22 cellular contexts compared by ENCODE assay signal in the genomic region with DNA sequence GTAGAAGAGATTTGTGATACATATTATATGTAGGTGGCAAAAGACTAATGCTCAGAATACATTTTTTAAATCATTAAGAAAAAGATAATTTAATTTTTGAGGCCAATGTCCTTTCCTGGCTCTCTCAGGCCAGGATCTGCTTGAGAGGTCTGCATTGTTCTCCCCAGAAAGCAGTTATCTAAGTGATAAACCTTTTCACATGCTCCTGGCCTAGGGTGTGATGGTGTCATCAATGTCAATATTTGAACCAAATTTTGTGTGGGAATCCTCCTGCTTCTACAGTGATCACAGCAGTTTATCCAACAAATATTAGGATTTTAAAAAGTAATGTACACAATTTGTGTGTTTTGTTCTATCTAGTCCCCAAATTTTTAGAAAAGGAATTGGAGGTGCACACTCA.
DNase-seq lines count a peak whose midpoint lies in the region; ATAC-seq and TF ChIP-seq lines count a peak whose summit lies in the region.
"Had no signal": no experiment of that assay in that cellular context is flagged by ENCODE, and none has a peak within 500 bp of the region (broad histone marks: within the 10 kb centered on the region; RNA-seq: fewer than 3 reads in every experiment).

No MANE protein-coding gene starts in this region.

- H4K8ac ChIP-seq in mesendoderm (ENCODE audit: low read depth, low read length) = no peak overlapping the region

- TF ChIP-seq CTCF in lower lobe of right lung (IDR thresholded peaks at IDR 0.05) = no peak

- H2BK15ac ChIP-seq in mesendoderm (replicated peaks; ENCODE audit: low read depth) = no peak overlapping the region

- H3K9ac ChIP-seq in mesendoderm (ENCODE audit: low read length) = no peak overlapping the region
- H3K9ac ChIP-seq: BLaER1 had no signal

- no peak overlapping the region for H3K18ac ChIP-seq in mesendoderm (ENCODE audit: low read length)

- H2BK5ac ChIP-seq in mesendoderm (ENCODE audit: low read length) = no peak overlapping the region

- H3K23ac ChIP-seq in mesendoderm (ENCODE audit: low read length) = no peak overlapping the region

- H3K4me3 ChIP-seq in mesendoderm (ENCODE audit: low read length) (no peak overlapping the region), lower lobe of right lung (no peak overlapping the region)
- H3K4me3 ChIP-seq: BLaER1, GM12878 had no signal

- DNase-seq in NCI-H748 (lab: John Stamatoyannopoulos, UW; ENCODE audit: unreplicated experiment) = peak; percentile 52
- DNase-seq in NCI-H748 treated with DMSO at 0.1 percent for 48 hours (lab: John Stamatoyannopoulos, UW) = no peak
- DNase-seq in NCI-H146 treated with DMSO at 0.1 percent for 48 hours (lab: John Stamatoyannopoulos, UW; ENCODE audit: unreplicated experiment) = peak; percentile 16
- peak; percentile 73 for DNase-seq in mesendoderm
- DNase-seq in inferior parietal cortex (ENCODE audit: extremely low spot score) = no peak
- no peak for DNase-seq in lower lobe of right lung
- DNase-seq: 8988T; ACHN; BE2C; CD4-positive, alpha-beta memory T cell; CD4-positive, CD25-positive, alpha-beta regulatory T cell; CD8-positive, alpha-beta memory T cell; COR-L47; DMS 273 treated with DMSO at 0.1 percent for 48 hours; DMS153; DMS79; DND-41; EL; GDM1 had no signal

- no peak overlapping the region for H3K4ac ChIP-seq in mesendoderm (ENCODE audit: low read depth, low read length)

- no peak overlapping the region for H3K56ac ChIP-seq in mesendoderm (ENCODE audit: low read length)

- H4K5ac ChIP-seq in mesendoderm (ENCODE audit: low read length) = no peak overlapping the region

- no peaks in the 10 kb centered on the region for H3K79me1 ChIP-seq in mesendoderm (ENCODE audit: low read length)

- H3K4me2 ChIP-seq in mesendoderm (ENCODE audit: low read length) = no peak overlapping the region
- H3K4me2 ChIP-seq: BLaER1 had no signal

- ATAC-seq in lower lobe of right lung (no peak), GM19463 (IDR thresholded peaks at IDR 0.05; ENCODE audit: unreplicated experiment) (no peak)
- ATAC-seq: GM12878 had no signal

- H3K27ac ChIP-seq in mesendoderm (ENCODE audit: low read depth, low read length) (no peak overlapping the region), lower lobe of right lung (no peak overlapping the region)
- H3K27ac ChIP-seq: BLaER1 had no signal

- no peaks in the 10 kb centered on the region for H3K27me3 ChIP-seq in mesendoderm (ENCODE audit: insufficient read depth, low read length, poor library complexity)
- no peaks in the 10 kb centered on the region for H3K27me3 ChIP-seq in lower lobe of right lung (ENCODE audit: low read depth)
- H3K27me3 ChIP-seq: BE2C, BLaER1 had no signal

- H3K36me3 ChIP-seq in mesendoderm (ENCODE audit: control insufficient read depth, insufficient read depth, low read length) (no peaks in the 10 kb centered on the region), lower lobe of right lung (no peaks in the 10 kb centered on the region)
- H3K36me3 ChIP-seq: BE2C, BLaER1 had no signal

- H3K9me3 ChIP-seq in lower lobe of right lung = no peaks in the 10 kb centered on the region
- H3K9me3 ChIP-seq: BE2C, BLaER1 had no signal

- intact Hi-C loops in lower lobe of right lung (cut with DNase I) = no loop called here

- H2AK5ac ChIP-seq in mesendoderm (ENCODE audit: low read length) = no peak overlapping the region

- H3K4me1 ChIP-seq in mesendoderm (ENCODE audit: control insufficient read depth, low read depth, low read length) (peaks cover 14% of the 10 kb centered on the region), lower lobe of right lung (no peaks in the 10 kb centered on the region)
- H3K4me1 ChIP-seq: BLaER1 had no signal

- H2BK120ac ChIP-seq in mesendoderm (ENCODE audit: low read depth, low read length) = no peak overlapping the region

- no peaks in the 10 kb centered on the region for H3K79me2 ChIP-seq in mesendoderm (ENCODE audit: control insufficient read depth, insufficient read depth, low read length)

Comparison
In these comparisons a context has a peak if more than half of its experiments do, and no peak if none do; other contexts are left out.
1. DNase-seq: peak in NCI-H748 (single experiment), NCI-H146 treated with DMSO at 0.1 percent for 48 hours (single experiment) and mesendoderm (single experiment); none in NCI-H748 treated with DMSO at 0.1 percent for 48 hours (single experiment), inferior parietal cortex (single experiment) and lower lobe of right lung (single experiment).